In the genomic region with DNA sequence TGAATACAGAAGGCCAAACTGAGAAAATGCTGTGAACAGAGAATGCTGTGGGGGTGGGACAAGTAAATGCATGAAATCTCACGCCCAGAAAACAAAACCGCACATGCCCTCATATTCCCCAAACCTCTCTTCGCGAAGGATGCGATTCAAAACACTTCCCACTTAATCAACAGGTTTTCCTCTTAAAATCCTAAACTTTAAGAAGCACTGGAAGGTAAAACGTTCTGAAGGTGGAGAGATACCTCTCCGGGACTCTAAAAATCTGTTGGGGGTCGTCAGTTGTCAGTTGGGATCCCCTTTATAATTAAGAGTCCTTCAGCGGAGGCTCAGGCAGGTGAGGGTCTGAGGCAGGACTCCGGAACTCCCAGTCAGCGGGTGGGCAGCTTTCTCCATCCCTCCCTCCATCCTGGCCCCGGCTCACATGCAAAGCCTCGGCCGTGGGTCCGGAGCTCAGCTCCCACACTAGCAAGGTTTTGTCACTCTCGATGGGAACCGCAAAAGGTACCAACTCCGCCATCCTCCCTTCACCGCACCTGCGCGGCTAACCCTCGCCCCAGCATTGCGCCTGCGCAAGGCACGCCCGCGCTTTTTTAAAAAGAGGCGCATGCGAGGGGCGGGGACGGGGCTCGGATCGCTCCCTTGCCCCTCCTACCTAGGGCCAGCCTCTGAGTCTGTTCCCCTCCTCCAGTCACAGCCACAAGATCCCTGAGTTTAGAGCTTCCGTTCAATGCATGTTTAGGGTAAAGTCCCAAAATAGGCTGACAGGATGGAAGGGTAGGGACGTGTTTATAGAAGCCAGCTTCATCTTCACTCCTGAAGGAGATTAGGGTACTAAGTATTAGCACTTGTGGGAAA, we compare ENCODE assay signal across 8 cellular contexts. TPM values are rescaled to one million over a fixed set of nuclear protein-coding genes. Genes with fewer than 3 reads are reported as not detected.
A peak's percentile ranks its signal among the peaks of the same experiment; 100 is the strongest.
DNase-seq lines count a peak whose midpoint lies in the region; ATAC-seq and TF ChIP-seq lines count a peak whose summit lies in the region.

A gene with protein sequence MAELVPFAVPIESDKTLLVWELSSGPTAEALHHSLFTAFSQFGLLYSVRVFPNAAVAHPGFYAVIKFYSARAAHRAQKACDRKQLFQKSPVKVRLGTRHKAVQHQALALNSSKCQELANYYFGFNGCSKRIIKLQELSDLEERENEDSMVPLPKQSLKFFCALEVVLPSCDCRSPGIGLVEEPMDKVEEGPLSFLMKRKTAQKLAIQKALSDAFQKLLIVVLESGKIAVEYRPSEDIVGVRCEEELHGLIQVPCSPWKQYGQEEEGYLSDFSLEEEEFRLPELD (minus strand): TSS at position 563 of the 855 bp plus-strand sequence. CDS start 46 bp downstream, at position 517.

- H3K27me3 ChIP-seq in HAP-1 (ENCODE audit: low read depth) (no peaks in the 10 kb centered on the region), adrenal gland (no peaks in the 10 kb centered on the region), gastroesophageal sphincter (peaks cover 24% of the 10 kb centered on the region)

- peaks cover 10% of the 10 kb centered on the region for H3K4me1 ChIP-seq in HAP-1
- H3K4me1 ChIP-seq in adrenal gland (replicated peaks in 1 of 2) = peaks cover 3 to 12% of the 10 kb centered on the region in 2 donors
- peaks cover 0 to 13% (median 7%) of the 10 kb centered on the region in 3 donors for H3K4me1 ChIP-seq in gastroesophageal sphincter

- H3K4me1 Mint-ChIP-seq in T-cell = peaks cover 12 to 15% (median 13%) of the 10 kb centered on the region in 3 donors

- H3K36me3 ChIP-seq in HAP-1 (replicated peaks) = peaks cover 5% of the 10 kb centered on the region
- no peaks in the 10 kb centered on the region for H3K36me3 ChIP-seq in adrenal gland (replicated peaks in 1 of 2)
- no peaks in the 10 kb centered on the region for H3K36me3 ChIP-seq in gastroesophageal sphincter

- H3K36me3 Mint-ChIP-seq in T-cell = no peaks in the 10 kb centered on the region

- POLR2A ChIA-PET in T-cell (lab: Charles Lee) = no interaction called here

- H3K27ac ChIP-seq in adrenal gland (peak within 1 kb of the TSS in 1 of 5 donors; percentile 64), gastroesophageal sphincter (no peak within 1 kb of the TSS)

- H3K9me3 Mint-ChIP-seq in T-cell = no peaks in the 10 kb centered on the region

- in situ Hi-C loops in HAP-1 (cut with MboI; ENCODE audit: low sequenced_read_pairs) = no loop called here

- peak; percentile 85 to 97 (median 90) for ATAC-seq in T-cell (replicated peaks in 1 of 4)
- peak; percentile 92 for ATAC-seq in sciatic nerve
- no peak for ATAC-seq in gastroesophageal sphincter

- CTCF ChIA-PET in T-cell (lab: Charles Lee) = no interaction called here

- peak within 1 kb of the TSS; percentile 80 to 87 (median 81) for H3K4me3 Mint-ChIP-seq in T-cell

- H3K9me3 ChIP-seq in HAP-1 (no peaks in the 10 kb centered on the region), adrenal gland (replicated peaks in 1 of 3) (no peaks in the 10 kb centered on the region), gastroesophageal sphincter (no peaks in the 10 kb centered on the region)

- H3K4me3 ChIP-seq in HAP-1 = peak within 1 kb of the TSS; percentile 45
- peak within 1 kb of the TSS in 2 of 4 donors; percentile 10 to 47 for H3K4me3 ChIP-seq in adrenal gland
- H3K4me3 ChIP-seq in gastroesophageal sphincter = peak within 1 kb of the TSS in 1 of 2 donors; percentile 45

- H3K27ac Mint-ChIP-seq in T-cell = peak within 1 kb of the TSS; percentile 0 to 34

- no peaks in the 10 kb centered on the region for H3K27me3 Mint-ChIP-seq in T-cell

- no peak for TF ChIP-seq POLR2A in adrenal gland (IDR thresholded peaks at IDR 0.05)
- no peak for TF ChIP-seq POLR2A in gastroesophageal sphincter (IDR thresholded peaks at IDR 0.05)

- TF ChIP-seq EP300 in gastroesophageal sphincter (IDR thresholded peaks at IDR 0.05) = no peak

- intact Hi-C loops in adrenal gland (cut with DNase I) (no loop called here), sciatic nerve (cut with DNase I) (no loop called here)

- DNase-seq in DMS 273 treated with DMSO at 0.1 percent for 48 hours (lab: John Stamatoyannopoulos, UW) = peak; percentile 48
- peak; percentile 88 to 94 for DNase-seq in HAP-1 (ENCODE audit: low spot score in 2 of 2)
- DNase-seq in NCI-H146 treated with DMSO at 0.1 percent for 48 hours (lab: John Stamatoyannopoulos, UW; ENCODE audit: unreplicated experiment) = peak; percentile 71
- peak; percentile 54 to 76 (median 69) for DNase-seq in T-cell
- peak; percentile 44 to 60 (median 52) for DNase-seq in adrenal gland
- DNase-seq in hypothalamus (lab: John Stamatoyannopoulos, UW) = peak in 30 of 51 donors; percentile 4 to 71 (median 18)
- DNase-seq in sciatic nerve (ENCODE audit: low spot score) = peak; percentile 76

- WGBS in adrenal gland, 4 donors = 3 to 8% (median 3%) methylated on average over 21 to 35 of the region's 35 CpGs
- WGBS in gastroesophageal sphincter (ENCODE audit: low coverage in 1 of 2), 2 donors = 3 to 4% methylated on average over 11 to 12 of the region's 35 CpGs

- TF ChIP-seq CTCF in adrenal gland (IDR thresholded peaks at IDR 0.05) (no peak), gastroesophageal sphincter (IDR thresholded peaks at IDR 0.05) (no peak)

RNA-seq across cellular contexts. Expression of the gene that starts here (rescaled TPM):
- 1 to 10 TPM in 2 of 5 donors, under 1 TPM in 3; 0.40 to 1.5 (median 0.83) TPM for total RNA-seq in T-cell
- total RNA-seq in adrenal gland = not detected
- under 1 TPM in 1 of 3 donors, not detected in 2; 0.48 TPM for polyA plus RNA-seq in adrenal gland
- not detected for total RNA-seq in sciatic nerve
- under 1 TPM in 1 of 4 donors, not detected in 3; 0.79 TPM for total RNA-seq in gastroesophageal sphincter

Comparison
In these comparisons a context has a peak if more than half of its experiments do, and no peak if none do; other contexts are left out.
1. Peak in DNase-seq in adrenal gland; RNA of the gene not detected or under 1 TPM.
2. Peak in DNase-seq and ATAC-seq in sciatic nerve; RNA of the gene not detected or under 1 TPM.
3. DNase-seq: peak in every context shown above with its lines; median percentile 91 in HAP-1; 76 in sciatic nerve; 71 in NCI-H146 treated with DMSO at 0.1 percent for 48 hours; 69 in T-cell; 52 in adrenal gland; 48 in DMS 273 treated with DMSO at 0.1 percent for 48 hours; 18 in hypothalamus.